Comparison of ENCODE assay signal across 15 cellular contexts in genomic region chr1:66598670-66599069, GRCh38.
DNase-seq lines count a peak whose midpoint lies in the region; TF ChIP-seq lines count a peak whose summit lies in the region.
"Had no signal": no experiment of that assay in that cellular context is flagged by ENCODE, and none has a peak within 500 bp of the region (broad histone marks: within the 10 kb centered on the region; RNA-seq: fewer than 3 reads in every experiment).

No MANE protein-coding gene starts in this region.

- H3K4me1 ChIP-seq in fibroblast of lung (ENCODE audit: control insufficient read depth, extremely low read depth, insufficient read depth, low read length): peaks cover 10% of the 10 kb centered on the region
- H3K4me1 ChIP-seq: upper lobe of right lung had no signal

- H3K4me1 Mint-ChIP-seq in mesothelial cell of epicardium: peaks cover 10% of the 10 kb centered on the region

- H2AFZ ChIP-seq in fibroblast of lung (ENCODE audit: low read length): peak overlapping the region; percentile 10

- CTCF ChIA-PET in RWPE1 (lab: Yijun Ruan, JAX): no interaction called here

- H3K4me3 Mint-ChIP-seq in mesothelial cell of epicardium: no peak overlapping the region
- H3K4me3 Mint-ChIP-seq: activated naive CD4-positive, alpha-beta T cell treated with anti-CD3 and anti-CD28 coated beads for 36 hours; dendritic cell treated with granulocyte-macrophage colony-stimulating factor and Interleukin-4, amounts not matched to agents 40 ng/mL and 50 ng/mL, for 4 days had no signal

- peak overlapping the region; percentile 34 for H3K4me2 ChIP-seq in fibroblast of lung (ENCODE audit: extremely low read depth, insufficient read depth, low read length)

- H3K4me3 ChIP-seq in fibroblast of lung (replicated peaks in 1 of 4; ENCODE audit: control extremely low read depth in 1 of 4, insufficient read depth in 1 of 4, low read depth in 3 of 4, low read length in 4 of 4): no peak overlapping the region
- H3K4me3 ChIP-seq: upper lobe of right lung had no signal

- H3K9ac ChIP-seq in fibroblast of lung (ENCODE audit: insufficient read depth, low read length): no peak overlapping the region

- H3K79me2 ChIP-seq in fibroblast of lung (ENCODE audit: control insufficient read depth, insufficient read depth, low read length): peaks cover 4% of the 10 kb centered on the region

- H3K27ac ChIP-seq in RWPE1 (no peak overlapping the region), fibroblast of lung (ENCODE audit: insufficient read depth, low read length) (peak overlapping the region; percentile 63)
- H3K27ac ChIP-seq: HL-60, upper lobe of right lung had no signal

- no peak overlapping the region for H3K27ac Mint-ChIP-seq in mesothelial cell of epicardium
- H3K27ac Mint-ChIP-seq: activated naive CD4-positive, alpha-beta T cell treated with anti-CD3 and anti-CD28 coated beads for 36 hours; dendritic cell treated with granulocyte-macrophage colony-stimulating factor and Interleukin-4, amounts not matched to agents 40 ng/mL and 50 ng/mL, for 4 days had no signal

- TF ChIP-seq CTCF in RWPE1 (conservative IDR thresholded peaks at IDR 0.05; ENCODE audit: low read depth): no peak
- no peak for TF ChIP-seq CTCF in fibroblast of lung (conservative IDR thresholded peaks at IDR 0.05 in 1 of 2, IDR thresholded peaks at IDR 0.05 in 1 of 2; ENCODE audit: low read depth in 1 of 2, low read length in 2 of 2)
- no peak for TF ChIP-seq CTCF in mesothelial cell of epicardium (IDR thresholded peaks at IDR 0.05; ENCODE audit: unreplicated experiment)

- peaks cover 12% of the 10 kb centered on the region for H3K9me3 Mint-ChIP-seq in mesothelial cell of epicardium
- H3K9me3 Mint-ChIP-seq: activated naive CD4-positive, alpha-beta T cell treated with anti-CD3 and anti-CD28 coated beads for 36 hours had no signal

- no peaks in the 10 kb centered on the region for H3K27me3 Mint-ChIP-seq in mesothelial cell of epicardium (ENCODE audit: low read depth)
- H3K27me3 Mint-ChIP-seq: dendritic cell treated with granulocyte-macrophage colony-stimulating factor and Interleukin-4, amounts not matched to agents 40 ng/mL and 50 ng/mL, for 4 days had no signal

- H3K36me3 ChIP-seq in fibroblast of lung (ENCODE audit: control insufficient read depth, insufficient read depth, low read length): no peaks in the 10 kb centered on the region
- H3K36me3 ChIP-seq: upper lobe of right lung had no signal

- H3K36me3 Mint-ChIP-seq in mesothelial cell of epicardium: peaks cover 3% of the 10 kb centered on the region

- H3K9me3 ChIP-seq in fibroblast of lung (ENCODE audit: control insufficient read depth, insufficient read depth, low read depth, low read length): no peaks in the 10 kb centered on the region
- H3K9me3 ChIP-seq: upper lobe of right lung had no signal

- peak; percentile 14 for DNase-seq in ELF-1 (ENCODE audit: low read depth, low spot score)
- DNase-seq in RWPE1 (ENCODE audit: low spot score): peak; percentile 36
- DNase-seq in fibroblast of lung (ENCODE audit: low read depth in 2 of 2): peak; percentile 79 to 86
- peak; percentile 7 for DNase-seq in pulmonary artery endothelial cell (ENCODE audit: low read depth, low spot score)
- DNase-seq in T-helper 9 cell: no peak
- DNase-seq in SKM-1 treated with dmso at 0.1 percent for 144 hours (lab: John Stamatoyannopoulos, UW; ENCODE audit: unreplicated experiment): no peak
- no peak for DNase-seq in NCI-H1436 (lab: John Stamatoyannopoulos, UW)
- DNase-seq in mesothelial cell of epicardium (ENCODE audit: low spot score in 2 of 2, unreplicated experiment in 2 of 2): no peak
- DNase-seq: activated CD4-positive, alpha-beta T cell treated with anti-CD3 and anti-CD28 coated beads, Interleukin-2, amount 50 U/mL, for 4 hours; activated naive CD4-positive, alpha-beta T cell treated with anti-CD3 and anti-CD28 coated beads for 36 hours; NCI-H1092 treated with DMSO at 0.1 percent for 48 hours; NCI-H748 treated with DMSO at 0.1 percent for 48 hours; upper lobe of right lung had no signal

- no peaks in the 10 kb centered on the region for H3K27me3 ChIP-seq in fibroblast of lung (ENCODE audit: control insufficient read depth, insufficient read depth, low read length)
- H3K27me3 ChIP-seq: upper lobe of right lung had no signal

- no peaks in the 10 kb centered on the region for H4K20me1 ChIP-seq in fibroblast of lung (ENCODE audit: control insufficient read depth, extremely low read depth, insufficient read depth, low read length)

- POLR2A ChIA-PET in RWPE1 (lab: Yijun Ruan, JAX; ENCODE audit: low non-redundant PET): no interaction called here

Comparison
In these comparisons a context has a peak if more than half of its experiments do, and no peak if none do; other contexts are left out.
1. DNase-seq: peak in ELF-1 (single experiment), RWPE1 (single experiment), fibroblast of lung (2 of 2) and pulmonary artery endothelial cell (single experiment); none in T-helper 9 cell (single experiment), SKM-1 treated with dmso at 0.1 percent for 144 hours (single experiment), NCI-H1436 (single experiment) and mesothelial cell of epicardium (0 of 2).